ENCODE assay signal across 8 cellular contexts in genomic region chr13:27620377-27621115, GRCh38. TPM values are rescaled to one million over a fixed set of nuclear protein-coding genes. Genes with fewer than 3 reads are reported as not detected.
DNase-seq lines count a peak whose midpoint lies in the region; ATAC-seq and TF ChIP-seq lines count a peak whose summit lies in the region.

Gene LNX2 (minus strand): TSS chr13:27620529. CDS start chr13:27581703, 38,826 bp downstream.

- peaks cover 32% of the 10 kb centered on the region for H3K36me3 Mint-ChIP-seq in activated B cell treated with CpG ODN at 0.5 μM for 24 hours (ENCODE audit: low read depth)

- CTCF ChIA-PET in activated B cell treated with CpG ODN at 0.5 μM for 24 hours (lab: Charles Lee) = interaction anchor here (1.2 to 1.8 kb wide), 3 partner anchors 13 to 258 kb away, joined by 3 to 4 read pairs (median 3); no protein-coding TSS in a partner anchor

- H3K27me3 ChIP-seq in spleen (replicated peaks in 1 of 7) = no peaks in the 10 kb centered on the region

- H3K4me3 Mint-ChIP-seq in activated B cell treated with CpG ODN at 0.5 μM for 24 hours = peak within 1 kb of the TSS; percentile 93

- H3K4me1 Mint-ChIP-seq in activated B cell treated with CpG ODN at 0.5 μM for 24 hours = peaks cover 54% of the 10 kb centered on the region

- no peaks in the 10 kb centered on the region for H3K9me3 ChIP-seq in spleen

- 0% methylated on average over 26 to 79 of the region's 79 CpGs for whole genome bisulfite sequencing in spleen, 5 donors

- ATAC-seq in GM18909 (IDR thresholded peaks at IDR 0.05; ENCODE audit: poor library complexity, unreplicated experiment) = peak; percentile 92
- ATAC-seq in HG03159 (IDR thresholded peaks at IDR 0.05; ENCODE audit: unreplicated experiment) = peak; percentile 87
- ATAC-seq in activated B cell treated with CpG ODN at 0.5 μM for 24 hours (ENCODE audit: low read depth) = peak; percentile 87

- intact Hi-C loops in activated B cell treated with CpG ODN at 0.5 μM for 24 hours (cut with micrococcal nuclease) = loop anchor here (1.0 to 5.0 kb wide), 10 partner anchors 58 to 1037 kb away; partner anchors contain the start of genes MTIF3, PAN3, POMP and RPL21
- intact Hi-C loops in spleen (cut with DNase I; ENCODE audit: low total_unique reads) = loop anchor here (10.0 kb wide), 1 partner anchor 166 kb away; the partner anchor contains the start of gene MTIF3

- peak within 1 kb of the TSS; percentile 81 to 98 (median 91) for H3K4me3 ChIP-seq in spleen

- peak within 1 kb of the TSS; percentile 93 for H3K27ac Mint-ChIP-seq in activated B cell treated with CpG ODN at 0.5 μM for 24 hours

- peak within 1 kb of the TSS; percentile 88 for H3K27ac ChIP-seq in caudate nucleus (ENCODE audit: low read depth, low read length)
- peak within 1 kb of the TSS; percentile 91 to 98 (median 96) for H3K27ac ChIP-seq in spleen

- peaks cover 0 to 17% (median 4%) of the 10 kb centered on the region in 6 donors for H3K36me3 ChIP-seq in spleen

- peaks cover 18 to 70% (median 49%) of the 10 kb centered on the region in 6 donors for H3K4me1 ChIP-seq in spleen

- no peak for TF ChIP-seq CTCF in activated B cell treated with CpG ODN at 0.5 μM for 24 hours (IDR thresholded peaks at IDR 0.05)
- peak in 2 of 11 experiments; percentile 14 to 42 for TF ChIP-seq CTCF in spleen (IDR thresholded peaks at IDR 0.05 in 8 of 11, conservative IDR thresholded peaks at IDR 0.05 in 3 of 11)

- H3K27me3 Mint-ChIP-seq in activated B cell treated with CpG ODN at 0.5 μM for 24 hours = no peaks in the 10 kb centered on the region

- POLR2A ChIA-PET in activated B cell treated with CpG ODN at 0.5 μM for 24 hours (lab: Charles Lee) = interaction anchor here (0.6 to 4.0 kb wide), 31 partner anchors 8 to 1496 kb away, joined by 3 to 84 read pairs (median 5); partner anchors contain the start of genes GTF3A, MTIF3 and SLC46A3

- DNase-seq in AG08395 (ENCODE audit: low spot score) = peak; percentile 98
- DNase-seq in NCI-H226 = peak; percentile 84
- peak; percentile 97 for DNase-seq in activated B cell treated with CpG ODN at 0.5 μM for 24 hours
- peak; percentile 70 to 99 (median 96) for DNase-seq in caudate nucleus (lab: John Stamatoyannopoulos, UW)
- peak; percentile 95 for DNase-seq in inferior parietal cortex (ENCODE audit: extremely low spot score)
- peak; percentile 99 for DNase-seq in spleen

- H3K9me3 Mint-ChIP-seq in activated B cell treated with CpG ODN at 0.5 μM for 24 hours = no peaks in the 10 kb centered on the region

- no peak for TF ChIP-seq POLR2A in spleen (IDR thresholded peaks at IDR 0.05)

RNA-seq across cellular contexts. Expression of gene LNX2, which starts in this region (rescaled TPM):
- total RNA-seq in activated B cell treated with CpG ODN at 0.5 μM for 24 hours = 6.1 and 7.1 TPM in 2 replicates
- total RNA-seq in spleen = 1 to 10 TPM; 6.5 to 8.8 (median 6.8) TPM
- polyA plus RNA-seq in spleen = 1 to 10 TPM; 1.8 to 3.0 (median 2.7) TPM

Comparison
In these comparisons a context has a peak if more than half of its experiments do, and no peak if none do; other contexts are left out.
1. Peak in every context shown above with its lines: DNase-seq, ATAC-seq, H3K4me3 ChIP-seq and H3K27ac ChIP-seq.